Comparison of ENCODE assay signal across 11 cellular contexts in genomic region chr3:137163241-137163916, GRCh38.
DNase-seq lines count a peak whose midpoint lies in the region; ATAC-seq and TF ChIP-seq lines count a peak whose summit lies in the region.
"Had no signal": no experiment of that assay in that cellular context is flagged by ENCODE, and none has a peak within 500 bp of the region (broad histone marks: within the 10 kb centered on the region; RNA-seq: fewer than 3 reads in every experiment).

No MANE protein-coding gene starts in this region.

- no peak for ATAC-seq in activated CD4-positive, CD25-positive, alpha-beta regulatory T cell treated with anti-CD3 and anti-CD28 coated beads, Interleukin-2, amount 50 U/mL, for 24 hours
- no peak for ATAC-seq in HG03139 (IDR thresholded peaks at IDR 0.05; ENCODE audit: unreplicated experiment)
- ATAC-seq: stimulated activated memory B cell treated with anti-CD40 and anti-IgM and Interleukin-4, amounts not matched to agents 10 μg/mL and 1 μg/mL and 100 μg/mL, for 72 hours had no signal

- H3K4me1 Mint-ChIP-seq in endothelial cell (ENCODE audit: unreplicated experiment), result peaks cover 12% of the 10 kb centered on the region
- H3K4me1 Mint-ChIP-seq in neural crest cell, result peaks cover 11% of the 10 kb centered on the region
- H3K4me1 Mint-ChIP-seq: stimulated activated memory B cell treated with anti-CD40 and anti-IgM and Interleukin-4, amounts not matched to agents 10 μg/mL and 1 μg/mL and 100 μg/mL, for 72 hours had no signal

- H3K9me3 Mint-ChIP-seq in endothelial cell (ENCODE audit: unreplicated experiment), result no peaks in the 10 kb centered on the region
- no peaks in the 10 kb centered on the region for H3K9me3 Mint-ChIP-seq in neural crest cell
- H3K9me3 Mint-ChIP-seq: stimulated activated memory B cell treated with anti-CD40 and anti-IgM and Interleukin-4, amounts not matched to agents 10 μg/mL and 1 μg/mL and 100 μg/mL, for 72 hours; T-helper 1 cell treated with Interleukin-12 subunit alpha and Interleukin-12 subunit beta and Interleukin-4 antibody, amounts not matched to agents 30 μg/mL and 1 μg/mL, for 36 hours had no signal

- no peaks in the 10 kb centered on the region for H3K79me2 ChIP-seq in Karpas-422 (ENCODE audit: low read length)

- H2AFZ ChIP-seq in Karpas-422 (ENCODE audit: low read length), result no peak overlapping the region

- H3K4me3 Mint-ChIP-seq in endothelial cell (ENCODE audit: unreplicated experiment) (no peak overlapping the region), neural crest cell (no peak overlapping the region)
- H3K4me3 Mint-ChIP-seq: stimulated activated memory B cell treated with anti-CD40 and anti-IgM and Interleukin-4, amounts not matched to agents 10 μg/mL and 1 μg/mL and 100 μg/mL, for 72 hours; T-helper 1 cell treated with Interleukin-12 subunit alpha and Interleukin-12 subunit beta and Interleukin-4 antibody, amounts not matched to agents 30 μg/mL and 1 μg/mL, for 36 hours had no signal

- no peaks in the 10 kb centered on the region for H3K4me1 ChIP-seq in Karpas-422 (ENCODE audit: low read length)

- H3K27me3 Mint-ChIP-seq in endothelial cell (ENCODE audit: unreplicated experiment) (no peaks in the 10 kb centered on the region), neural crest cell (ENCODE audit: low read depth) (no peaks in the 10 kb centered on the region)
- H3K27me3 Mint-ChIP-seq: stimulated activated memory B cell treated with anti-CD40 and anti-IgM and Interleukin-4, amounts not matched to agents 10 μg/mL and 1 μg/mL and 100 μg/mL, for 72 hours had no signal

- no peaks in the 10 kb centered on the region for H3K36me3 Mint-ChIP-seq in endothelial cell (ENCODE audit: low read depth, unreplicated experiment)
- H3K36me3 Mint-ChIP-seq in neural crest cell (ENCODE audit: low read depth), result no peaks in the 10 kb centered on the region
- H3K36me3 Mint-ChIP-seq: stimulated activated memory B cell treated with anti-CD40 and anti-IgM and Interleukin-4, amounts not matched to agents 10 μg/mL and 1 μg/mL and 100 μg/mL, for 72 hours had no signal

- H3K9ac ChIP-seq in Karpas-422 (ENCODE audit: low read length), result no peak overlapping the region

- peak; percentile 62 for DNase-seq in DMS 273 treated with DMSO at 0.1 percent for 48 hours (lab: John Stamatoyannopoulos, UW)
- peak; percentile 64 for DNase-seq in NCI-H2107 (lab: John Stamatoyannopoulos, UW)
- DNase-seq in endothelial cell (ENCODE audit: low spot score), result no peak
- no peak for DNase-seq in neural crest cell (ENCODE audit: low read depth, low spot score)
- no peak for DNase-seq in DMS153 treated with DMSO at 0.1 percent for 48 hours (lab: John Stamatoyannopoulos, UW; ENCODE audit: unreplicated experiment)
- DNase-seq in Karpas-422, result no peak
- DNase-seq: NCI-H2081 had no signal

- no peak overlapping the region for H3K4me3 ChIP-seq in Karpas-422 (ENCODE audit: low read length)

- no peak overlapping the region for H3K4me2 ChIP-seq in Karpas-422 (ENCODE audit: low read depth, low read length, poor library complexity, severe bottlenecking)

- no peaks in the 10 kb centered on the region for H3K9me3 ChIP-seq in Karpas-422 (ENCODE audit: low read length)

- no peaks in the 10 kb centered on the region for H3K27me3 ChIP-seq in Karpas-422 (ENCODE audit: low read length)

- no peaks in the 10 kb centered on the region for H3K9me2 ChIP-seq in Karpas-422 (replicated peaks; ENCODE audit: insufficient read depth, low read length)

- no peak for TF ChIP-seq CTCF in endothelial cell (IDR thresholded peaks at IDR 0.05; ENCODE audit: unreplicated experiment)
- no peak for TF ChIP-seq CTCF in neural crest cell (conservative IDR thresholded peaks at IDR 0.05)

- H3K36me3 ChIP-seq in Karpas-422 (ENCODE audit: insufficient read depth, low read length), result no peaks in the 10 kb centered on the region

- H3K27ac Mint-ChIP-seq in endothelial cell (ENCODE audit: unreplicated experiment) (peak overlapping the region; percentile 1), neural crest cell (ENCODE audit: unreplicated experiment) (peak overlapping the region; percentile 10)
- H3K27ac Mint-ChIP-seq: stimulated activated memory B cell treated with anti-CD40 and anti-IgM and Interleukin-4, amounts not matched to agents 10 μg/mL and 1 μg/mL and 100 μg/mL, for 72 hours; T-helper 1 cell treated with Interleukin-12 subunit alpha and Interleukin-12 subunit beta and Interleukin-4 antibody, amounts not matched to agents 30 μg/mL and 1 μg/mL, for 36 hours had no signal

- H3K27ac ChIP-seq in Karpas-422 (ENCODE audit: low read length), result no peak overlapping the region

- H4K20me1 ChIP-seq in Karpas-422 (ENCODE audit: insufficient read depth, low read depth, low read length), result no peaks in the 10 kb centered on the region

Comparison
In these comparisons a context has a peak if more than half of its experiments do, and no peak if none do; other contexts are left out.
1. DNase-seq: peak in DMS 273 treated with DMSO at 0.1 percent for 48 hours (single experiment) and NCI-H2107 (single experiment); none in endothelial cell (single experiment), neural crest cell (single experiment), DMS153 treated with DMSO at 0.1 percent for 48 hours (single experiment) and Karpas-422 (single experiment).